In the genomic region with DNA sequence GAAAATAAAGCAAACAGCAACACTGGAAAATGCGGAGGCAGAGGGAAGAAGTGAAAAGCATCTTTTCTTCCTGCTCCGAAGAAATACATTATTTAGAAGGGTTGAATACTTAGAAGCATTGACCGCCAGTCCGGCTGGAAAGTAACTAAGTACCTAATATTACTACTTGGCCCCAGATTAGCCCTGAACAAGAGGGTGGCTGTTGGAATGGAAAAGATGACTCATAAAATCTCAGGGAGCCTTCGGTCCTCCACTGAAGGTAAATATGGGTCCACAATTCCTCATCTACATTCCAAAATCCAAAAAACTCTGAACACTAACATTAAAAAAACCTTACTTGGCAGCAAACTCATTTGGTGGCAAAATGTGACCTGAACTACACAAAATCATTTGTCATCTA, we compare ENCODE assay signal across 28 cellular contexts. TPM values are rescaled to one million over a fixed set of nuclear protein-coding genes. Genes with fewer than 3 reads are reported as not detected.
DNase-seq lines count a peak whose midpoint lies in the region; ATAC-seq and TF ChIP-seq lines count a peak whose summit lies in the region.
"Had no signal": no experiment of that assay in that cellular context is flagged by ENCODE, and none has a peak within 500 bp of the region (broad histone marks: within the 10 kb centered on the region; RNA-seq: fewer than 3 reads in every experiment).

No MANE protein-coding gene starts in this region.

- H2AFZ ChIP-seq in GM23248: no peak overlapping the region
- H2AFZ ChIP-seq: neural progenitor cell had no signal

- in situ Hi-C loops in GM23248 (cut with MboI): no loop called here

- H3K9me3 ChIP-seq in GM23248 (ENCODE audit: low read depth): no peaks in the 10 kb centered on the region
- H3K9me3 ChIP-seq: thyroid gland had no signal

- H3K9me2 ChIP-seq in GM23248 (ENCODE audit: insufficient read depth): no peaks in the 10 kb centered on the region

- H3K9ac ChIP-seq in GM23248: no peak overlapping the region
- H3K9ac ChIP-seq: BLaER1, neural progenitor cell had no signal

- no peak for TF ChIP-seq CTCF in mesothelial cell of epicardium (IDR thresholded peaks at IDR 0.05; ENCODE audit: unreplicated experiment)

- no peaks in the 10 kb centered on the region; the same call in 1 of the 2 replicates for H3K4me1 ChIP-seq in GM23248 (ENCODE audit: insufficient read depth)

- no peaks in the 10 kb centered on the region for H3K27me3 Mint-ChIP-seq in mesothelial cell of epicardium (ENCODE audit: low read depth)
- H3K27me3 Mint-ChIP-seq: progenitor cell of endocrine pancreas had no signal

- no peak overlapping the region for H3K4me3 Mint-ChIP-seq in mesothelial cell of epicardium
- H3K4me3 Mint-ChIP-seq: activated CD8-positive, alpha-beta T cell treated with anti-CD3 and anti-CD28 coated beads, Interleukin-2, amount 10 ng/mL, durations not matched to agents 7 days and 5 days; neural progenitor cell; T-helper 1 cell treated with Interleukin-12 subunit alpha and Interleukin-12 subunit beta and Interleukin-4 antibody, amounts not matched to agents 30 μg/mL and 1 μg/mL, for 36 hours had no signal

- no peak overlapping the region for H3K27ac ChIP-seq in GM23248
- H3K27ac ChIP-seq: BLaER1, neural progenitor cell had no signal

- DNase-seq in GM23248 (peak; percentile 31), dermis blood vessel endothelial cell (peak; percentile 28), renal cortical epithelial cell (ENCODE audit: low read depth) (peak; percentile 46), NCI-H2081 treated with DMSO at 0.1 percent for 48 hours (lab: John Stamatoyannopoulos, UW) (no peak), mesothelial cell of epicardium (ENCODE audit: low spot score in 2 of 2, unreplicated experiment in 2 of 2) (no peak), NCI-H510A treated with DMSO at 0.1 percent for 48 hours (lab: John Stamatoyannopoulos, UW) (no peak)
- DNase-seq: activated CD8-positive, alpha-beta T cell treated with anti-CD3 and anti-CD28 coated beads, Interleukin-2, amount 10 ng/mL, durations not matched to agents 7 days and 5 days; central memory CD4-positive, alpha-beta T cell; DMS53; dorsolateral prefrontal cortex; GDM1; H7; kidney glomerular epithelial cell; NCI-H1105; NCI-H2029 treated with DMSO at 0.1 percent for 48 hours; NCI-H345; NCI-H82; stimulated activated naive CD4-positive, alpha-beta T cell treated with Interleukin-2 at 50 U/mL for 16 hours had no signal

- no peak overlapping the region for H3K27ac Mint-ChIP-seq in mesothelial cell of epicardium
- H3K27ac Mint-ChIP-seq: activated CD8-positive, alpha-beta T cell treated with anti-CD3 and anti-CD28 coated beads, Interleukin-2, amount 10 ng/mL, durations not matched to agents 7 days and 5 days; activated naive CD4-positive, alpha-beta T cell treated with anti-CD3 and anti-CD28 coated beads, Interleukin-2, amount 50 U/mL, for 72 hours; activated T-helper 2 cell treated with anti-CD3 and anti-CD28 coated beads, Interferon-gamma antibody, Interleukin-2, Interleukin-4, amounts not matched to agents 10 μg/mL and 5 μg/mL and 100 μg/mL, durations not matched to agents 14 hours and 24 hours and 36 hours; neural progenitor cell; progenitor cell of endocrine pancreas; T-helper 1 cell treated with Interleukin-12 subunit alpha and Interleukin-12 subunit beta and Interleukin-4 antibody, amounts not matched to agents 30 μg/mL and 1 μg/mL, for 36 hours had no signal

- peaks cover 1% of the 10 kb centered on the region for H3K36me3 Mint-ChIP-seq in mesothelial cell of epicardium
- H3K36me3 Mint-ChIP-seq: activated naive CD4-positive, alpha-beta T cell treated with anti-CD3 and anti-CD28 coated beads, Interleukin-2, amount 50 U/mL, for 72 hours had no signal

- peaks cover 100% of the 10 kb centered on the region for H3K79me2 ChIP-seq in GM23248 (ENCODE audit: insufficient read depth)

- peaks cover 70% of the 10 kb centered on the region for H3K36me3 ChIP-seq in GM23248 (ENCODE audit: low read depth)
- H3K36me3 ChIP-seq: neural progenitor cell, thyroid gland had no signal

- H3K9me3 Mint-ChIP-seq in mesothelial cell of epicardium: no peaks in the 10 kb centered on the region
- H3K9me3 Mint-ChIP-seq: activated naive CD4-positive, alpha-beta T cell treated with anti-CD3 and anti-CD28 coated beads, Interleukin-2, amount 50 U/mL, for 72 hours; activated T-helper 2 cell treated with anti-CD3 and anti-CD28 coated beads, Interferon-gamma antibody, Interleukin-2, Interleukin-4, amounts not matched to agents 10 μg/mL and 5 μg/mL and 100 μg/mL, durations not matched to agents 14 hours and 24 hours and 36 hours; T-helper 1 cell treated with Interleukin-12 subunit alpha and Interleukin-12 subunit beta and Interleukin-4 antibody, amounts not matched to agents 30 μg/mL and 1 μg/mL, for 36 hours had no signal

- H3K27me3 ChIP-seq in GM23248 (replicated peaks; ENCODE audit: insufficient read depth): no peaks in the 10 kb centered on the region
- H3K27me3 ChIP-seq: BLaER1, dorsolateral prefrontal cortex, neural progenitor cell, thyroid gland had no signal

- H3K4me3 ChIP-seq in GM23248: no peak overlapping the region
- H3K4me3 ChIP-seq: BLaER1, dorsolateral prefrontal cortex, lung, neural progenitor cell, thyroid gland had no signal

- 91 to 94% methylated on average over 5 of the region's 5 CpGs for WGBS in GM23248 (ENCODE audit: low coverage in 1 of 2, low lambda C conversion rate in 2 of 2, missing lambda C conversion rate in 2 of 2), 2 experiments

- H4K20me1 ChIP-seq in GM23248 (ENCODE audit: insufficient read depth): 0 out of 2 replicates have a peak, but pooled peaks cover 3% of the 10 kb centered on the region

- H3F3A ChIP-seq in GM23248 (ENCODE audit: insufficient read depth): peaks cover 69% of the 10 kb centered on the region

- ATAC-seq in SK-N-SH treated with all-trans-retinoic acid at 6 μM for 48 hours (peak; percentile 54; the same call in 2 of the 3 replicates), GM19397 (IDR thresholded peaks at IDR 0.05; ENCODE audit: unreplicated experiment) (no peak)
- ATAC-seq: activated CD8-positive, alpha-beta T cell treated with anti-CD3 and anti-CD28 coated beads, Interleukin-2, amount 10 ng/mL, durations not matched to agents 7 days and 5 days had no signal

- H3K4me2 ChIP-seq in GM23248 (ENCODE audit: unreplicated experiment): no peak overlapping the region
- H3K4me2 ChIP-seq: BLaER1, neural progenitor cell had no signal

- H3K4me1 Mint-ChIP-seq in mesothelial cell of epicardium: peaks cover 25% of the 10 kb centered on the region

TF ChIP-seq in SK-N-SH treated with all-trans-retinoic acid at 6 μM for 48 hours, 23 proteins besides CTCF, POLR2A, EP300 and RAD21 (continues in another document):
- no peak for TF ChIP-seq RARB (CRISPR knock-in tag; IDR thresholded peaks at IDR 0.05)
- TF ChIP-seq PATZ1 (CRISPR knock-in tag; IDR thresholded peaks at IDR 0.05; ENCODE audit: borderline replicate concordance): no peak
- TF ChIP-seq CREB5 (CRISPR knock-in tag; IDR thresholded peaks at IDR 0.05; ENCODE audit: low read depth): no peak
- TF ChIP-seq TOX (CRISPR knock-in tag; IDR thresholded peaks at IDR 0.05; ENCODE audit: borderline replicate concordance): no peak
- no peak for TF ChIP-seq SNAI2 (CRISPR knock-in tag; IDR thresholded peaks at IDR 0.05)
- TF ChIP-seq, protein P1, sequence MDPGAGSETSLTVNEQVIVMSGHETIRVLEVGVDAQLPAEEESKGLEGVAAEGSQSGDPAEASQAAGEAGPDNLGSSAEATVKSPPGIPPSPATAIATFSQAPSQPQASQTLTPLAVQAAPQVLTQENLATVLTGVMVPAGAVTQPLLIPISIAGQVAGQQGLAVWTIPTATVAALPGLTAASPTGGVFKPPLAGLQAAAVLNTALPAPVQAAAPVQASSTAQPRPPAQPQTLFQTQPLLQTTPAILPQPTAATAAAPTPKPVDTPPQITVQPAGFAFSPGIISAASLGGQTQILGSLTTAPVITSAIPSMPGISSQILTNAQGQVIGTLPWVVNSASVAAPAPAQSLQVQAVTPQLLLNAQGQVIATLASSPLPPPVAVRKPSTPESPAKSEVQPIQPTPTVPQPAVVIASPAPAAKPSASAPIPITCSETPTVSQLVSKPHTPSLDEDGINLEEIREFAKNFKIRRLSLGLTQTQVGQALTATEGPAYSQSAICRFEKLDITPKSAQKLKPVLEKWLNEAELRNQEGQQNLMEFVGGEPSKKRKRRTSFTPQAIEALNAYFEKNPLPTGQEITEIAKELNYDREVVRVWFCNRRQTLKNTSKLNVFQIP (CRISPR knock-in tag; IDR thresholded peaks at IDR 0.05; ENCODE audit: borderline replicate concordance, low read depth): no peak
- no peak for TF ChIP-seq BACH2 (CRISPR knock-in tag; IDR thresholded peaks at IDR 0.05; ENCODE audit: borderline replicate concordance)
- no peak for TF ChIP-seq GLIS3 (CRISPR knock-in tag; IDR thresholded peaks at IDR 0.05)
- no peak for TF ChIP-seq ZNF70 (CRISPR knock-in tag; IDR thresholded peaks at IDR 0.05)

RNA-seq across cellular contexts. Expression of gene BCAR3, which starts 40.1 kb away (rescaled TPM):
- 79.5 and 83.2 TPM in 2 replicates for total RNA-seq in GM23248 (2014; rRNA removed; shearing (Covaris generic))
- polyA plus RNA-seq in GM23248 (2016; fragmentation: Nextera tagmentation; extraction: Ambion mirVana): 62.2 and 65.1 TPM in 2 replicates
- total RNA-seq in dermis blood vessel endothelial cell (47.1 and 50.5 TPM in 2 replicates), renal cortical epithelial cell (41.0 and 75.9 TPM in 2 replicates), mesothelial cell of epicardium (9.0 to 9.2 TPM (median 9.1 TPM) in 3 replicates)

Comparison
In these comparisons a context has a peak if more than half of its experiments do, and no peak if none do; other contexts are left out.
1. DNase-seq: peak in GM23248 (single experiment), dermis blood vessel endothelial cell (single experiment) and renal cortical epithelial cell (single experiment); none in NCI-H2081 treated with DMSO at 0.1 percent for 48 hours (single experiment), mesothelial cell of epicardium (0 of 2) and NCI-H510A treated with DMSO at 0.1 percent for 48 hours (single experiment).